ENCODE assay signal across 15 cellular contexts in genomic region chr20:3804781-3805180, GRCh38. TPM values are rescaled to one million over a fixed set of nuclear protein-coding genes. Genes with fewer than 3 reads are reported as not detected.
DNase-seq lines count a peak whose midpoint lies in the region; ATAC-seq and TF ChIP-seq lines count a peak whose summit lies in the region.
"Had no signal": no experiment of that assay in that cellular context is flagged by ENCODE, and none has a peak within 500 bp of the region (broad histone marks: within the 10 kb centered on the region; RNA-seq: fewer than 3 reads in every experiment).

No MANE protein-coding gene starts in this region.

- no peak overlapping the region for H3K4me2 ChIP-seq in GM23338

- no peak overlapping the region for H3K9ac ChIP-seq in SK-N-MC (ENCODE audit: insufficient read length)

- WGBS in gastroesophageal sphincter (ENCODE audit: low coverage in 1 of 2), 2 donors, result 40% methylated on average over 1 of the region's 11 CpGs; no CpG with 5 or more reads in 1 of the 2 donors
- 90 to 100% (median 93%) methylated on average over 1 to 11 of the region's 11 CpGs for WGBS in stomach, 5 donors

- TF ChIP-seq EP300 in gastroesophageal sphincter (IDR thresholded peaks at IDR 0.05), result no peak
- no peak for TF ChIP-seq EP300 in stomach (IDR thresholded peaks at IDR 0.05)

- TF ChIP-seq POLR2A in gastroesophageal sphincter (IDR thresholded peaks at IDR 0.05) (no peak), stomach (IDR thresholded peaks at IDR 0.05) (no peak)

- H3K36me3 Mint-ChIP-seq in activated CD4-positive, alpha-beta T cell treated with anti-CD3 and anti-CD28 coated beads, Interleukin-2, amount 10 ng/mL, durations not matched to agents 24 days and 14 days (ENCODE audit: low read depth), result peaks cover 65% of the 10 kb centered on the region
- H3K36me3 Mint-ChIP-seq in GM23338 (ENCODE audit: low read depth), result peaks cover 53% of the 10 kb centered on the region

- no peaks in the 10 kb centered on the region for H3K9me2 ChIP-seq in GM23338 (ENCODE audit: insufficient read depth)

- no peak overlapping the region for H2AFZ ChIP-seq in GM23338

- H4K20me1 ChIP-seq in GM23338 (replicated peaks; ENCODE audit: insufficient read depth), result no peaks in the 10 kb centered on the region; the same call in 1 of the 2 replicates

- H3K4me3 Mint-ChIP-seq in activated CD4-positive, alpha-beta T cell treated with anti-CD3 and anti-CD28 coated beads, Interleukin-2, amount 10 ng/mL, durations not matched to agents 24 days and 14 days, result no peak overlapping the region
- no peak overlapping the region for H3K4me3 Mint-ChIP-seq in GM23338

- peaks cover 4 to 79% (median 23%) of the 10 kb centered on the region in 3 donors for H3K4me1 ChIP-seq in gastroesophageal sphincter
- peaks cover 37 to 78% (median 56%) of the 10 kb centered on the region in 4 donors for H3K4me1 ChIP-seq in stomach
- peaks cover 28% of the 10 kb centered on the region for H3K4me1 ChIP-seq in GM23338 (ENCODE audit: insufficient read depth)

- H3K9me3 ChIP-seq in SK-N-MC (ENCODE audit: low read depth, low read length), result no peaks in the 10 kb centered on the region
- peaks cover 0 to 5% (median 0%) of the 10 kb centered on the region in 3 donors for H3K9me3 ChIP-seq in gastroesophageal sphincter
- no peaks in the 10 kb centered on the region for H3K9me3 ChIP-seq in stomach

- no peaks in the 10 kb centered on the region for H3K9me3 Mint-ChIP-seq in activated CD4-positive, alpha-beta T cell treated with anti-CD3 and anti-CD28 coated beads, Interleukin-2, amount 10 ng/mL, durations not matched to agents 24 days and 14 days
- H3K9me3 Mint-ChIP-seq in GM23338, result no peaks in the 10 kb centered on the region; the same call in 2 of the 3 replicates

- H3K27me3 ChIP-seq in gastroesophageal sphincter (no peaks in the 10 kb centered on the region), stomach (no peaks in the 10 kb centered on the region), GM23338 (ENCODE audit: insufficient read depth) (no peaks in the 10 kb centered on the region)

- H3K27ac ChIP-seq in SK-N-MC (peak overlapping the region; percentile 100), gastroesophageal sphincter (peak overlapping the region in 3 of 4 donors; percentile 96 to 97 (median 96)), stomach (peak overlapping the region in 4 of 5 donors; percentile 87 to 99 (median 97)), GM23338 (ENCODE audit: low read depth) (no peak overlapping the region)

- no peak overlapping the region for H3K4me3 ChIP-seq in SK-N-MC
- H3K4me3 ChIP-seq in gastroesophageal sphincter, result no peak overlapping the region
- no peak overlapping the region for H3K4me3 ChIP-seq in stomach
- no peak overlapping the region for H3K4me3 ChIP-seq in GM23338

- intact Hi-C loops in activated CD4-positive, alpha-beta T cell treated with anti-CD3 and anti-CD28 coated beads, Interleukin-2, amount 10 ng/mL, durations not matched to agents 24 days and 14 days (cut with micrococcal nuclease), result no loop called here
- intact Hi-C loops in stomach (cut with DNase I; ENCODE audit: low total_unique reads) (no loop called here), posterior vena cava (cut with DNase I) (no loop called here)

- peak overlapping the region; percentile 85 for H3K27ac Mint-ChIP-seq in activated CD4-positive, alpha-beta T cell treated with anti-CD3 and anti-CD28 coated beads, Interleukin-2, amount 10 ng/mL, durations not matched to agents 24 days and 14 days
- H3K27ac Mint-ChIP-seq in GM23338, result no peak overlapping the region
- H3K27ac Mint-ChIP-seq: progenitor cell of endocrine pancreas had no signal

- ATAC-seq in gastroesophageal sphincter, result no peak
- ATAC-seq in GM23338, result no peak
- no peak for ATAC-seq in HG03175 (IDR thresholded peaks at IDR 0.05; ENCODE audit: unreplicated experiment)

- H3K36me3 ChIP-seq in SK-N-MC (ENCODE audit: insufficient read depth, low read length), result peaks cover 67% of the 10 kb centered on the region
- peaks cover 0 to 63% of the 10 kb centered on the region in 2 donors for H3K36me3 ChIP-seq in gastroesophageal sphincter
- H3K36me3 ChIP-seq in stomach, result peaks cover 53 to 64% (median 63%) of the 10 kb centered on the region in 4 donors
- no peaks in the 10 kb centered on the region for H3K36me3 ChIP-seq in GM23338 (ENCODE audit: insufficient read depth)

- no peaks in the 10 kb centered on the region for H3K27me3 Mint-ChIP-seq in activated CD4-positive, alpha-beta T cell treated with anti-CD3 and anti-CD28 coated beads, Interleukin-2, amount 10 ng/mL, durations not matched to agents 24 days and 14 days
- peaks cover 20% of the 10 kb centered on the region for H3K27me3 Mint-ChIP-seq in GM23338 (ENCODE audit: insufficient read depth, low read depth, poor library complexity)
- H3K27me3 Mint-ChIP-seq: progenitor cell of endocrine pancreas had no signal

- TF ChIP-seq CTCF in gastroesophageal sphincter (IDR thresholded peaks at IDR 0.05) (no peak), stomach (IDR thresholded peaks at IDR 0.05) (no peak), GM23338 (conservative IDR thresholded peaks at IDR 0.05; ENCODE audit: low read depth in 2 of 2) (no peak)

- DNase-seq in activated CD4-positive, alpha-beta T cell treated with anti-CD3 and anti-CD28 coated beads, Interleukin-2, amount 10 ng/mL, durations not matched to agents 24 days and 14 days, result no peak
- DNase-seq in activated CD4-positive, alpha-beta T cell treated with anti-CD3 and anti-CD28 coated beads for 4 hours, result no peak
- DNase-seq in SK-N-MC (ENCODE audit: low read depth, low spot score) (no peak), stomach (no peak), GM23338 (ENCODE audit: low spot score) (no peak), posterior vena cava (ENCODE audit: low spot score) (no peak)
- DNase-seq: ACHN; activated T-cell treated with anti-CD3 and anti-CD28 coated beads for 4 hours; DMS53; GOT3; NCI-H446 treated with DMSO at 0.1 percent for 48 hours; stimulated activated CD4-positive, alpha-beta T cell treated with anti-CD3 and anti-CD28 coated beads, Interleukin-4, amount 100 ng/mL, for 1 hour had no signal

- peaks cover 46% of the 10 kb centered on the region for H3K4me1 Mint-ChIP-seq in activated CD4-positive, alpha-beta T cell treated with anti-CD3 and anti-CD28 coated beads, Interleukin-2, amount 10 ng/mL, durations not matched to agents 24 days and 14 days
- peaks cover 39% of the 10 kb centered on the region for H3K4me1 Mint-ChIP-seq in GM23338

- no peaks in the 10 kb centered on the region for H3K79me2 ChIP-seq in GM23338 (replicated peaks; ENCODE audit: insufficient read depth)

- peaks cover 9% of the 10 kb centered on the region for H3F3A ChIP-seq in GM23338 (replicated peaks; ENCODE audit: low read depth)

TF ChIP-seq in GM23338, 12 proteins besides CTCF, POLR2A, EP300 and RAD21 (continues in another document):
- TF ChIP-seq CREB1 (CRISPR knock-in tag; IDR thresholded peaks at IDR 0.05; ENCODE audit: low read depth) (no peak), NANOG (IDR thresholded peaks at IDR 0.05; ENCODE audit: borderline replicate concordance) (no peak), ZNF114 (CRISPR knock-in tag; IDR thresholded peaks at IDR 0.05) (no peak), JUNB (IDR thresholded peaks at IDR 0.05; ENCODE audit: unreplicated experiment) (no peak), ZNF331 (CRISPR knock-in tag; IDR thresholded peaks at IDR 0.05; ENCODE audit: low read depth) (no peak), POLR2AphosphoS5 (IDR thresholded peaks at IDR 0.05; ENCODE audit: low read depth) (no peak)

RNA-seq across cellular contexts. Expression of gene CDC25B, which starts 8.7 kb away (rescaled TPM):
- 70.7 and 75.5 TPM in 2 replicates for total RNA-seq in activated CD4-positive, alpha-beta T cell treated with anti-CD3 and anti-CD28 coated beads, Interleukin-2, amount 10 ng/mL, durations not matched to agents 24 days and 14 days
- total RNA-seq in gastroesophageal sphincter (10 to 100 TPM; 14.5 to 39.7 (median 38.4) TPM), stomach (10 to 100 TPM in 4 of 5 donors, 1 to 10 TPM in 1; 9.4 to 56.5 (median 32.6) TPM), posterior vena cava (10 to 100 TPM; 24.0 to 24.2 TPM)
- polyA plus RNA-seq in stomach (10 to 100 TPM; 18.0 to 23.1 (median 22.6) TPM), GM23338 (2016; fragmentation: Nextera tagmentation; extraction: Ambion mirVana) (9.8 and 10.5 TPM in 2 replicates)
- 19.9 and 33.0 TPM in 2 replicates for total RNA-seq in GM23338 (2014; rRNA removed; shearing (Covaris generic))

RNA-seq across cellular contexts. Expression of gene AP5S1, which starts 15.6 kb away (rescaled TPM):
- total RNA-seq in activated CD4-positive, alpha-beta T cell treated with anti-CD3 and anti-CD28 coated beads, Interleukin-2, amount 10 ng/mL, durations not matched to agents 24 days and 14 days, result 13.0 and 13.5 TPM in 2 replicates
- total RNA-seq in gastroesophageal sphincter (10 to 100 TPM; 10.4 to 12.1 (median 11.0) TPM), stomach (10 to 100 TPM in 1 of 5 donors, 1 to 10 TPM in 4; 1.8 to 14.8 (median 4.2) TPM), posterior vena cava (10 to 100 TPM in 1 of 2 donors, 1 to 10 TPM in 1; 8.8 to 11.2 TPM)
- polyA plus RNA-seq in stomach (10 to 100 TPM in 1 of 3 donors, 1 to 10 TPM in 2; 6.1 to 10.4 (median 7.9) TPM), GM23338 (2016; fragmentation: Nextera tagmentation; extraction: Ambion mirVana) (1.8 and 2.8 TPM in 2 replicates)
- total RNA-seq in GM23338 (2014; rRNA removed; shearing (Covaris generic)), result 1.2 and 1.8 TPM in 2 replicates

RNA-seq across cellular contexts. Expression of gene CENPB, which starts 18.2 kb away (rescaled TPM):
- total RNA-seq in activated CD4-positive, alpha-beta T cell treated with anti-CD3 and anti-CD28 coated beads, Interleukin-2, amount 10 ng/mL, durations not matched to agents 24 days and 14 days, result 72.8 and 74.4 TPM in 2 replicates
- total RNA-seq in gastroesophageal sphincter, result 100 to 1,000 TPM; 134 to 200 (median 139) TPM
- total RNA-seq in stomach, result 100 to 1,000 TPM in 1 of 5 donors, 10 to 100 TPM in 4; 24.5 to 130 (median 68.3) TPM
- polyA plus RNA-seq in stomach, result 10 to 100 TPM; 36.5 to 90.7 (median 79.6) TPM
- total RNA-seq in GM23338 (2014; rRNA removed; shearing (Covaris generic)), result 44.3 and 52.1 TPM in 2 replicates
- polyA plus RNA-seq in GM23338 (2016; fragmentation: Nextera tagmentation; extraction: Ambion mirVana), result 9.5 and 10.8 TPM in 2 replicates
- 100 to 1,000 TPM in 1 of 2 donors, 10 to 100 TPM in 1; 97.4 to 119 TPM for total RNA-seq in posterior vena cava

RNA-seq across cellular contexts. Expression of gene SPEF1, which starts 23.5 kb away (rescaled TPM):
- total RNA-seq in activated CD4-positive, alpha-beta T cell treated with anti-CD3 and anti-CD28 coated beads, Interleukin-2, amount 10 ng/mL, durations not matched to agents 24 days and 14 days, result not detected in 2 replicates
- not detected for total RNA-seq in gastroesophageal sphincter
- total RNA-seq in stomach, result not detected
- under 1 TPM in 2 of 3 donors, not detected in 1; 0.18 to 0.19 TPM for polyA plus RNA-seq in stomach
- 0.69 and 1.3 TPM in 2 replicates for total RNA-seq in GM23338 (2014; rRNA removed; shearing (Covaris generic))
- polyA plus RNA-seq in GM23338 (2016; fragmentation: Nextera tagmentation; extraction: Ambion mirVana), result 0.68 and 0.85 TPM in 2 replicates
- total RNA-seq in posterior vena cava, result not detected

RNA-seq across cellular contexts. Expression of gene ADISSP, which starts 37.2 kb away (rescaled TPM):
- total RNA-seq in activated CD4-positive, alpha-beta T cell treated with anti-CD3 and anti-CD28 coated beads, Interleukin-2, amount 10 ng/mL, durations not matched to agents 24 days and 14 days, result 62.9 and 68.8 TPM in 2 replicates
- total RNA-seq in gastroesophageal sphincter (10 to 100 TPM; 36.1 to 74.7 (median 59.3) TPM), stomach (100 to 1,000 TPM in 1 of 5 donors, 10 to 100 TPM in 2, 1 to 10 TPM in 2; 5.9 to 136 (median 49.0) TPM), posterior vena cava (10 to 100 TPM; 14.6 to 20.2 TPM)
- polyA plus RNA-seq in stomach (10 to 100 TPM; 14.4 to 32.6 (median 22.2) TPM), GM23338 (2016; fragmentation: Nextera tagmentation; extraction: Ambion mirVana) (126 and 131 TPM in 2 replicates)
- total RNA-seq in GM23338 (2014; rRNA removed; shearing (Covaris generic)), result 79.0 and 86.6 TPM in 2 replicates
